ENCODE assay signal across 23 cellular contexts in the genomic region with DNA sequence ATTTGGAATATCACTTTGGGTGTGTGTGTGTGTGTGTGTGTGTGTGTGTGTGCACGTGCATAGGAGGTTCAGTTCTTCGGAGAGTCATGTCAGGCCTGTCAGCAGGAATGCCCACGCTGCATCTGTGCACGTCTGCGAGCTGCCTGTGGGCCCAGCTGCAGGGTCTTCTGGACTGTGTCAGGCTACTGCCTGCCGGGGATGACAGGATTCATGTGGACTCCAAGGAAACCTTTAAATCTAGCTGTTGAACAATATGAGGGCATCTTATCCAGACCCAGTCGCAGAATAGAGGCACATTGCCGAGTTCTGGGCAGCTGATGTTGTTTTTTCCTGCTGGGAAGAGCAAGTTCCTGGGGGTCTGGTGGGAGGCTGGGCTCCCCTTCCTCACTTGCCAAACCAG. TPM values are rescaled to one million over a fixed set of nuclear protein-coding genes. Genes with fewer than 3 reads are reported as not detected.
DNase-seq lines count a peak whose midpoint lies in the region; ATAC-seq and TF ChIP-seq lines count a peak whose summit lies in the region.
"Had no signal": no experiment of that assay in that cellular context is flagged by ENCODE, and none has a peak within 500 bp of the region (broad histone marks: within the 10 kb centered on the region; RNA-seq: fewer than 3 reads in every experiment).

No MANE protein-coding gene starts in this region.

- no peaks in the 10 kb centered on the region for H3K27me3 ChIP-seq in left ventricle myocardium inferior (ENCODE audit: low read depth)
- H3K27me3 ChIP-seq: adrenal gland, vagina had no signal

- H3K9me3 Mint-ChIP-seq in natural killer cell treated with Interleukin-12 subunit alpha and Interleukin-12 subunit beta and Interleukin-15 and Interleukin-18, amount 100 ng/mL, for 72 hours = peaks cover 2% of the 10 kb centered on the region
- H3K9me3 Mint-ChIP-seq in natural killer cell = no peaks in the 10 kb centered on the region
- peaks cover 3% of the 10 kb centered on the region for H3K9me3 Mint-ChIP-seq in nephron
- H3K9me3 Mint-ChIP-seq: central memory CD8-positive, alpha-beta T cell had no signal

- no peak for TF ChIP-seq CTCF in natural killer cell (IDR thresholded peaks at IDR 0.05)
- no peak for TF ChIP-seq CTCF in left ventricle myocardium inferior (IDR thresholded peaks at IDR 0.05; ENCODE audit: borderline replicate concordance)
- no peak for TF ChIP-seq CTCF in nephron (IDR thresholded peaks at IDR 0.05; ENCODE audit: unreplicated experiment in 3 of 3)

- peaks cover 70% of the 10 kb centered on the region for H3K4me1 ChIP-seq in left ventricle myocardium inferior
- H3K4me1 ChIP-seq: adrenal gland, vagina had no signal

- H3K36me3 ChIP-seq in left ventricle myocardium inferior = peaks cover 10% of the 10 kb centered on the region
- H3K36me3 ChIP-seq: adrenal gland, vagina had no signal

- no peak overlapping the region for H3K27ac Mint-ChIP-seq in natural killer cell treated with Interleukin-12 subunit alpha and Interleukin-12 subunit beta and Interleukin-15 and Interleukin-18, amount 100 ng/mL, for 72 hours
- H3K27ac Mint-ChIP-seq in natural killer cell = no peak overlapping the region
- peak overlapping the region; percentile 48 to 82 (median 75) for H3K27ac Mint-ChIP-seq in nephron
- H3K27ac Mint-ChIP-seq: CD8-positive, alpha-beta T cell had no signal

- peak overlapping the region; percentile 75 for H3K27ac ChIP-seq in left ventricle myocardium inferior (replicated peaks)
- H3K27ac ChIP-seq: vagina had no signal

- intact Hi-C loops in natural killer cell (cut with micrococcal nuclease) = no loop called here
- intact Hi-C loops in left ventricle myocardium inferior (cut with micrococcal nuclease) = loop anchor here (10.0 kb wide), 1 partner anchor 116 kb away; no protein-coding TSS in a partner anchor

- no peaks in the 10 kb centered on the region for H3K36me3 Mint-ChIP-seq in natural killer cell treated with Interleukin-12 subunit alpha and Interleukin-12 subunit beta and Interleukin-15 and Interleukin-18, amount 100 ng/mL, for 72 hours
- H3K36me3 Mint-ChIP-seq in natural killer cell (no peaks in the 10 kb centered on the region), nephron (ENCODE audit: low read depth) (no peaks in the 10 kb centered on the region)
- H3K36me3 Mint-ChIP-seq: CD8-positive, alpha-beta T cell had no signal

- H3K4me3 Mint-ChIP-seq in natural killer cell treated with Interleukin-12 subunit alpha and Interleukin-12 subunit beta and Interleukin-15 and Interleukin-18, amount 100 ng/mL, for 72 hours = no peak overlapping the region
- H3K4me3 Mint-ChIP-seq in natural killer cell (no peak overlapping the region), nephron (peak overlapping the region in 1 of 3 experiments; percentile 29)
- H3K4me3 Mint-ChIP-seq: CD8-positive, alpha-beta T cell; central memory CD8-positive, alpha-beta T cell had no signal

- H3K27me3 Mint-ChIP-seq in natural killer cell treated with Interleukin-12 subunit alpha and Interleukin-12 subunit beta and Interleukin-15 and Interleukin-18, amount 100 ng/mL, for 72 hours = peaks cover 0 to 4% of the 10 kb centered on the region in 2 donors
- H3K27me3 Mint-ChIP-seq in natural killer cell (ENCODE audit: low read depth in 2 of 2) (no peaks in the 10 kb centered on the region), nephron (ENCODE audit: low read depth) (peaks cover 9% of the 10 kb centered on the region)

- H3K4me3 ChIP-seq in left ventricle myocardium inferior = no peak overlapping the region
- H3K4me3 ChIP-seq: adrenal gland, vagina had no signal

- peak; percentile 28 for DNase-seq in natural killer cell treated with Interleukin-12 subunit alpha and Interleukin-12 subunit beta and Interleukin-15 and Interleukin-18, amount 100 ng/mL, for 72 hours (ENCODE audit: low spot score)
- no peak for DNase-seq in natural killer cell
- peak; percentile 44 for DNase-seq in left ventricle myocardium inferior
- DNase-seq in putamen (ENCODE audit: low spot score) = no peak
- DNase-seq in GOT3 (lab: John Stamatoyannopoulos, UW) = no peak
- DNase-seq in NCI-H1417 treated with DMSO at 0.1 percent for 48 hours (lab: John Stamatoyannopoulos, UW) = no peak
- DNase-seq: activated CD4-positive, alpha-beta T cell treated with anti-CD3 and anti-CD28 coated beads, Interleukin-2, amount 50 U/mL, for 48 hours; CD8-positive, alpha-beta T cell; effector CD8-positive, alpha-beta T cell; hypothalamus; NCI-H146; NCI-H2227 treated with DMSO at 0.1 percent for 48 hours; stimulated activated naive CD8-positive, alpha-beta T cell treated with anti-CD3 and anti-CD28 coated beads, Interleukin-15, Interleukin-2, amounts not matched to agents 100 U/mL and 50 U/mL, for 24 hours had no signal

- H3K4me1 Mint-ChIP-seq in natural killer cell treated with Interleukin-12 subunit alpha and Interleukin-12 subunit beta and Interleukin-15 and Interleukin-18, amount 100 ng/mL, for 72 hours (ENCODE audit: low read depth in 2 of 2) = no peaks in the 10 kb centered on the region
- H3K4me1 Mint-ChIP-seq in natural killer cell (no peaks in the 10 kb centered on the region), nephron (peaks cover 36% of the 10 kb centered on the region)
- H3K4me1 Mint-ChIP-seq: central memory CD8-positive, alpha-beta T cell had no signal

- ATAC-seq in natural killer cell treated with Interleukin-12 subunit alpha and Interleukin-12 subunit beta and Interleukin-15 and Interleukin-18, amount 100 ng/mL, for 72 hours = no peak
- ATAC-seq in natural killer cell (no peak), GM21717 (IDR thresholded peaks at IDR 0.05; ENCODE audit: unreplicated experiment) (no peak)
- ATAC-seq: CD8-positive, alpha-beta T cell; stimulated activated naive CD8-positive, alpha-beta T cell treated with anti-CD3 and anti-CD28 coated beads, Interleukin-15, Interleukin-2, amounts not matched to agents 100 U/mL and 50 U/mL, for 24 hours had no signal

- H3K9me3 ChIP-seq in left ventricle myocardium inferior (replicated peaks) = peaks cover 7% of the 10 kb centered on the region
- H3K9me3 ChIP-seq: adrenal gland, vagina had no signal

RNA-seq across cellular contexts. Expression of a gene that starts 19.0 kb away (rescaled TPM):
- total RNA-seq in natural killer cell treated with Interleukin-12 subunit alpha and Interleukin-12 subunit beta and Interleukin-15 and Interleukin-18, amount 100 ng/mL, for 72 hours = under 1 TPM in 1 of 2 donors, not detected in 1; 0.14 TPM
- 1 to 10 TPM in 1 of 3 donors, under 1 TPM in 1, not detected in 1; 0.50 to 1.4 TPM for total RNA-seq in natural killer cell
- 253 TPM for total RNA-seq in left ventricle myocardium inferior
- total RNA-seq: HT1080 had no signal

RNA-seq across cellular contexts. Expression of a gene that starts 33.1 kb away (rescaled TPM):
- total RNA-seq in natural killer cell treated with Interleukin-12 subunit alpha and Interleukin-12 subunit beta and Interleukin-15 and Interleukin-18, amount 100 ng/mL, for 72 hours = not detected
- not detected for total RNA-seq in natural killer cell
- total RNA-seq in left ventricle myocardium inferior = not detected
- total RNA-seq: CD8-positive, alpha-beta T cell; fibroblast of lung; HT1080; LHCN-M2; renal cortical epithelial cell; RPMI7951; vagina had no signal

Comparison
In these comparisons a context has a peak if more than half of its experiments do, and no peak if none do; other contexts are left out.
1. DNase-seq: peak in natural killer cell treated with Interleukin-12 subunit alpha and Interleukin-12 subunit beta and Interleukin-15 and Interleukin-18, amount 100 ng/mL, for 72 hours (single experiment) and left ventricle myocardium inferior (single experiment); none in natural killer cell (single experiment), putamen (single experiment), GOT3 (single experiment) and NCI-H1417 treated with DMSO at 0.1 percent for 48 hours (single experiment).
2. H3K27ac Mint-ChIP-seq: peak in nephron (3 of 3); none in natural killer cell treated with Interleukin-12 subunit alpha and Interleukin-12 subunit beta and Interleukin-15 and Interleukin-18, amount 100 ng/mL, for 72 hours (0 of 2) and natural killer cell (0 of 2).
3. RNA of a gene that starts 19.0 kb away (total RNA-seq): 253 TPM in left ventricle myocardium inferior (single experiment); 0.50 to 1.4 TPM in natural killer cell and 0.14 TPM in natural killer cell treated with Interleukin-12 subunit alpha and Interleukin-12 subunit beta and Interleukin-15 and Interleukin-18, amount 100 ng/mL, for 72 hours; every median in the first group is over 100 times any median in the second.